Comparison of ENCODE assay signal across 26 cellular contexts in the genomic region with DNA sequence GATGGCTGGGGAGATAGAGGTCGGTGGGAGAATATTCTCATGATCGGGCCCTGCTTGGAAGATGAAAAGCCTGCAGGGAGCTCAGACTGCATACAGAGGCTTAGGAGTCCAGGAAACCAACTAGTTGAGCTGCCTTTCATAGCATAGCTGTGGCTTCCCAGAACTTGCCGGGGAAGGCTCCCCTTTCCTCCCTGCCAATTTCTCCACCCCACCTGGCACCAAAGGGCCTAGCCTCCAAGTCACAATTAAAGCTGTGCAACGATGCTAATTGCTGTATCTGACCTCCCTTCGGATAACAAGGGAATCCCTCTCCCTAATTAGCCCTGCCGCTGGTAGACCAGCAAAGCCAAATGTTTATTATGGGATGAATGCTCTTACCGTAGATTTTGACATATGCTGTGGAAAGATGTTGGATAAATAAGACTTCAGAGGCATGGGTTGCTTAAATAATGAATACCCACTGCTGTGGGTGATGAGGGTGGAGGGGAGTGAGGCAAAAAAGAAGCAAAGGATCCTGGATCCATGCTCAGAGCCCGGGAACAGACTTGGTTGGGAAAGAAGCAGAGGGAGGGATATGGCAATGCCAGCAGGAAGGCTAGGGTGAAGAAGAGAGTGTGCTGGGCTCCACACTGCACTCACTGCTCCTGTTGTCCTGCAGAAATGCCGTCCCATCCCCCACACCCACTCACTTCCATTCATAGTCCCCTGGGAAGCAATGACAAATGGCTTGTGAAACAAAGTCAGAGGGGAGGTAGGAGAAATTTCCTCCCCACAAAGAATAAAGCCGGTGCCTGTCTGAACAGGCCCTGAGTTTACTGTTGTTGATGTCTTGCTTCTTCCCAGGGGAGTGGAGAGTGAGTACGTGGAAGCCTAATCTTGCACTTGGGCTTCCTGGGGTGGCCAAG.
DNase-seq lines count a peak whose midpoint lies in the region; ATAC-seq and TF ChIP-seq lines count a peak whose summit lies in the region.
"Had no signal": no experiment of that assay in that cellular context is flagged by ENCODE, and none has a peak within 500 bp of the region (broad histone marks: within the 10 kb centered on the region; RNA-seq: fewer than 3 reads in every experiment).

No MANE protein-coding gene starts in this region.

- H3K4me3 Mint-ChIP-seq in WTC11: no peak overlapping the region
- H3K4me3 Mint-ChIP-seq: activated T-cell treated with anti-CD3 and anti-CD28 coated beads, Interleukin-2, amount 50 U/mL, for 4 hours; stimulated activated naive CD8-positive, alpha-beta T cell treated with anti-CD3 and anti-CD28 coated beads, Interleukin-15, amount 100 ng/mL, for 72 hours; T-cell had no signal

- H3K4me1 ChIP-seq in foreskin keratinocyte: no peaks in the 10 kb centered on the region
- H3K4me1 ChIP-seq: right atrium auricular region, transverse colon had no signal

- TF ChIP-seq CTCF in WTC11 (IDR thresholded peaks at IDR 0.05): no peak
- no peak for TF ChIP-seq CTCF in foreskin keratinocyte (conservative IDR thresholded peaks at IDR 0.05)

- ATAC-seq in WTC11: no peak
- peak; percentile 17 for ATAC-seq in foreskin keratinocyte
- no peak for ATAC-seq in GM21529 (IDR thresholded peaks at IDR 0.05; ENCODE audit: unreplicated experiment)
- ATAC-seq: activated T-cell treated with anti-CD3 and anti-CD28 coated beads, Interleukin-2, amount 50 U/mL, for 4 hours; stimulated activated naive CD8-positive, alpha-beta T cell treated with anti-CD3 and anti-CD28 coated beads, Interleukin-15, amount 100 ng/mL, for 72 hours; T-cell had no signal

- peaks cover 3% of the 10 kb centered on the region for H3K27me3 ChIP-seq in foreskin keratinocyte
- H3K27me3 ChIP-seq: right atrium auricular region, transverse colon had no signal

- no peak overlapping the region for H3K27ac ChIP-seq in foreskin keratinocyte
- H3K27ac ChIP-seq: HL-60, right atrium auricular region, transverse colon had no signal

- H3K27ac Mint-ChIP-seq in WTC11: no peak overlapping the region
- H3K27ac Mint-ChIP-seq: T-cell had no signal

- H3K27me3 Mint-ChIP-seq in WTC11 (ENCODE audit: low read depth): peaks cover 88% of the 10 kb centered on the region

- DNase-seq in DMS153 (lab: John Stamatoyannopoulos, UW) (peak; percentile 10), DMS153 treated with DMSO at 0.1 percent for 48 hours (lab: John Stamatoyannopoulos, UW; ENCODE audit: unreplicated experiment) (no peak), WTC11 (ENCODE audit: low spot score) (no peak), foreskin keratinocyte (peak in 1 of 2 donors; percentile 3), superior temporal gyrus (ENCODE audit: extremely low spot score) (peak; percentile 15), SW 1271 (lab: John Stamatoyannopoulos, UW) (no peak), pons (ENCODE audit: low spot score) (no peak)
- DNase-seq: 8988T; activated CD8-positive, alpha-beta memory T cell treated with anti-CD3 and anti-CD28 coated beads for 24 hours; activated naive CD4-positive, alpha-beta T cell treated with Interleukin-2 at 50 U/mL for 16 hours; activated T-cell treated with anti-CD3 and anti-CD28 coated beads, Interleukin-2, amount 50 U/mL, for 4 hours; AML-193; amniotic stem cell; central memory CD4-positive, alpha-beta T cell; effector CD4-positive, alpha-beta T cell; erythroblast; foreskin melanocyte; NCI-H226; occipital lobe; SIG-M5; stimulated activated naive CD8-positive, alpha-beta T cell treated with anti-CD3 and anti-CD28 coated beads, Interleukin-15, amount 100 ng/mL, for 72 hours; T-cell; transverse colon had no signal

- 0 out of 2 replicates have a peak, but pooled peaks cover 2% of the 10 kb centered on the region for H3K4me1 Mint-ChIP-seq in WTC11
- H3K4me1 Mint-ChIP-seq: stimulated activated naive CD8-positive, alpha-beta T cell treated with anti-CD3 and anti-CD28 coated beads, Interleukin-15, amount 100 ng/mL, for 72 hours; T-cell had no signal

- POLR2A ChIA-PET in WTC11 (lab: Charles Lee): no interaction called here

- peaks cover 22% of the 10 kb centered on the region for H3K9me3 Mint-ChIP-seq in WTC11

- CTCF ChIA-PET in WTC11 (lab: Charles Lee): interaction anchor here (1.1 to 1.7 kb wide), 2 partner anchors 34 to 40 kb away, joined by 4 to 5 read pairs; no protein-coding TSS in a partner anchor

- peaks cover 6% of the 10 kb centered on the region for H3K36me3 Mint-ChIP-seq in WTC11
- H3K36me3 Mint-ChIP-seq: T-cell had no signal

TF ChIP-seq in WTC11, 78 proteins besides CTCF, POLR2A, EP300 and RAD21:
- no peak for TF ChIP-seq MXD4 (CRISPR knock-in tag; IDR thresholded peaks at IDR 0.05; ENCODE audit: borderline replicate concordance)
- TF ChIP-seq, protein P1, sequence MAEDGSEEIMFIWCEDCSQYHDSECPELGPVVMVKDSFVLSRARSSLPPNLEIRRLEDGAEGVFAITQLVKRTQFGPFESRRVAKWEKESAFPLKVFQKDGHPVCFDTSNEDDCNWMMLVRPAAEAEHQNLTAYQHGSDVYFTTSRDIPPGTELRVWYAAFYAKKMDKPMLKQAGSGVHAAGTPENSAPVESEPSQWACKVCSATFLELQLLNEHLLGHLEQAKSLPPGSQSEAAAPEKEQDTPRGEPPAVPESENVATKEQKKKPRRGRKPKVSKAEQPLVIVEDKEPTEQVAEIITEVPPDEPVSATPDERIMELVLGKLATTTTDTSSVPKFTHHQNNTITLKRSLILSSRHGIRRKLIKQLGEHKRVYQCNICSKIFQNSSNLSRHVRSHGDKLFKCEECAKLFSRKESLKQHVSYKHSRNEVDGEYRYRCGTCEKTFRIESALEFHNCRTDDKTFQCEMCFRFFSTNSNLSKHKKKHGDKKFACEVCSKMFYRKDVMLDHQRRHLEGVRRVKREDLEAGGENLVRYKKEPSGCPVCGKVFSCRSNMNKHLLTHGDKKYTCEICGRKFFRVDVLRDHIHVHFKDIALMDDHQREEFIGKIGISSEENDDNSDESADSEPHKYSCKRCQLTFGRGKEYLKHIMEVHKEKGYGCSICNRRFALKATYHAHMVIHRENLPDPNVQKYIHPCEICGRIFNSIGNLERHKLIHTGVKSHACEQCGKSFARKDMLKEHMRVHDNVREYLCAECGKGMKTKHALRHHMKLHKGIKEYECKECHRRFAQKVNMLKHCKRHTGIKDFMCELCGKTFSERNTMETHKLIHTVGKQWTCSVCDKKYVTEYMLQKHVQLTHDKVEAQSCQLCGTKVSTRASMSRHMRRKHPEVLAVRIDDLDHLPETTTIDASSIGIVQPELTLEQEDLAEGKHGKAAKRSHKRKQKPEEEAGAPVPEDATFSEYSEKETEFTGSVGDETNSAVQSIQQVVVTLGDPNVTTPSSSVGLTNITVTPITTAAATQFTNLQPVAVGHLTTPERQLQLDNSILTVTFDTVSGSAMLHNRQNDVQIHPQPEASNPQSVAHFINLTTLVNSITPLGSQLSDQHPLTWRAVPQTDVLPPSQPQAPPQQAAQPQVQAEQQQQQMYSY (CRISPR knock-in tag; IDR thresholded peaks at IDR 0.05): peak; percentile 56

Comparison
In these comparisons a context has a peak if more than half of its experiments do, and no peak if none do; other contexts are left out.
1. DNase-seq: peak in DMS153 (single experiment) and superior temporal gyrus (single experiment); none in DMS153 treated with DMSO at 0.1 percent for 48 hours (single experiment), WTC11 (single experiment), SW 1271 (0 of 2) and pons (single experiment).